8 cellular contexts compared by ENCODE assay signal in the genomic region with DNA sequence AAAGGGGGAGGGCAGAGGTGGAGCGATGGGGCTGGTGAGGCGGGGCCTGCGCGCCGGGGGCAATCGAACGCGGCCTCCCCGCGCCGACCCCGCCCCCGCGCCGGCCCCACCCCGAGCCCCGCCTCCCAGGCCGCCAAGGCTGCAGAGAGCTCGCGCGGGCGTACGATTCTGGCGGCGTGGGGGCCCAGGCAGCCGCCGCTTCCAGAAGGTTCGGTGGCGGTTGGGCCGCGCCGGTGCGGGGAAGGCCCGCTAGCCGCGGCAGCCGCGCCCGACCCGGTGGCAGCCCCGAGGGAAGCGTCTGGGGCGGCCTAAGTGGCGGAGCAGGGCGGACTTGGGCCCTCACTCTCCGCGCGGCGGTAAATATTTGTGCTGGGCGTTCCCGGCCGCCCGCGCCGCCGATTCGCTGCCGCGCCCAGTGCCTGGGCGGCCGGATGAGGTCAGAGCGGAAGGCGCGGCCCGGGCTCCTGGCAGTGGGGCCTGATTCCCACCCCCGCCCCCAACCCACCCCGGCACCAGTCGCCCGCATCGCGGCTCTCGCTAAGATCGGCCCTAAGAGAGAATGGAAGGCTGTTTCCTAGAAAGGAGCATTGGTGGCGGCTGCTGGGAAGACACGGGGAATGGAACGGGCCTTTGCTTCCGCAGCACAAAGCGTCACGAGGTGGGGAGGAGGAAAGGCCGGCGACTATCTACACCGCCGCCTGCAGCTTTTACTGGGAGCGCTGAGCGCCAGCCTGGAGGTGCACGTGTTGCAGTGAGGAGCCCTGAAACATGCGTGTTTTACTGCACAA. TPM values are rescaled to one million over a fixed set of nuclear protein-coding genes. Genes with fewer than 3 reads are reported as not detected.
DNase-seq lines count a peak whose midpoint lies in the region; ATAC-seq and TF ChIP-seq lines count a peak whose summit lies in the region.

A gene with protein sequence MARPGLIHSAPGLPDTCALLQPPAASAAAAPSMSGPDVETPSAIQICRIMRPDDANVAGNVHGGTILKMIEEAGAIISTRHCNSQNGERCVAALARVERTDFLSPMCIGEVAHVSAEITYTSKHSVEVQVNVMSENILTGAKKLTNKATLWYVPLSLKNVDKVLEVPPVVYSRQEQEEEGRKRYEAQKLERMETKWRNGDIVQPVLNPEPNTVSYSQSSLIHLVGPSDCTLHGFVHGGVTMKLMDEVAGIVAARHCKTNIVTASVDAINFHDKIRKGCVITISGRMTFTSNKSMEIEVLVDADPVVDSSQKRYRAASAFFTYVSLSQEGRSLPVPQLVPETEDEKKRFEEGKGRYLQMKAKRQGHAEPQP (minus strand): TSS at position 368 of the 788 bp plus-strand sequence. CDS start 368 bp downstream, outside the sequence.

- ATAC-seq in HG03175 (IDR thresholded peaks at IDR 0.05; ENCODE audit: unreplicated experiment), result peak; percentile 82

- in situ Hi-C loops in GM18951 (cut with MboI; ENCODE audit: low sequenced_read_pairs, unreplicated experiment), result no loop called here

- peak; percentile 30; the same call in 1 of the 2 replicates for TF ChIP-seq CTCF in AG10803 (conservative IDR thresholded peaks at IDR 0.05; ENCODE audit: low read length)

- TF ChIP-seq POLR2A in GM18951 (IDR thresholded peaks at IDR 0.05; ENCODE audit: extremely low read depth, insufficient read depth, insufficient read length), result peak; percentile 61

- peak within 1 kb of the TSS; percentile 70 for H3K4me3 ChIP-seq in AG10803 (ENCODE audit: low read length)

- DNase-seq in AG10803 (ENCODE audit: low read depth) (peak; percentile 83), NCI-H345 (lab: John Stamatoyannopoulos, UW) (peak; percentile 90), cerebellum (ENCODE audit: low spot score) (peak; percentile 98), kidney tubule cell (ENCODE audit: low spot score) (peak; percentile 89)
- DNase-seq in activated CD4-positive, alpha-beta T cell treated with anti-CD3 and anti-CD28 coated beads for 1 hour, result peak; percentile 83
- peak; percentile 79 to 90 (median 85) for DNase-seq in stimulated activated CD4-positive, alpha-beta T cell treated with anti-CD3 and anti-CD28 coated beads, Interleukin-1b, Interleukin-23, amount 100 ng/mL, for 24 hours (ENCODE audit: low read depth in 4 of 4, low spot score in 1 of 4)

RNA-seq across cellular contexts. Expression of the gene that starts here (rescaled TPM):
- total RNA-seq in cerebellum, result 23.2 TPM

Comparison
In these comparisons a context has a peak if more than half of its experiments do, and no peak if none do; other contexts are left out.
1. Peak in every context shown above with its lines: DNase-seq, ATAC-seq and H3K4me3 ChIP-seq.